Comparison of ENCODE assay signal across 26 cellular contexts in the genomic region with DNA sequence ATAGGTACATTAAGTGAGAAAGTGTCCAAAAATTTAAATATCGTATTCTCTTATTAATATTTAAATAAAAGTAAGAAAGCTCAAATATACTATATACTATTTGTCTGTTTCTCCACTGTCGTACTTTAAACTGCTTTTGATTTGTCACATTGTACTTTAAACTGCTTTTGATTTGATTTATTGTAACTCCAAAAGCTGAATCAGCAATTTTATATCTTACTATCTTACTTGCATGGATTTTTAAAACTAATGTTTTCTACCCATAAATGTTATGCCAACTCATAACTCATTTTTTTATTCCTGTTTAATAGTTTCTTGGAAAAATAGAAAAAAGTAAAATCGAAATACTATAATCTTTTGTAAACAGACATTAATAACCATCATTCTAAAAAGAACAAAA.
"Had no signal": no experiment of that assay in that cellular context is flagged by ENCODE, and none has a peak within 500 bp of the region (broad histone marks: within the 10 kb centered on the region; RNA-seq: fewer than 3 reads in every experiment).

No MANE protein-coding gene starts in this region.

- H3K27ac ChIP-seq: left ventricle myocardium inferior, neural progenitor cell, neutrophil, right atrium auricular region, skin epidermis, stomach, suprapubic skin, thoracic aorta, tibial artery, upper lobe of right lung had no signal

- H3K36me3 ChIP-seq: left ventricle myocardium inferior, neural progenitor cell, neutrophil, right atrium auricular region, stomach, suprapubic skin, thoracic aorta, tibial artery, upper lobe of right lung had no signal

- ATAC-seq: natural killer cell; sciatic nerve; stimulated activated naive B cell treated with anti-CD40 and anti-IgM and Interleukin-4, amounts not matched to agents 10 μg/mL and 1 μg/mL and 100 μg/mL, for 72 hours; stimulated activated naive CD8-positive, alpha-beta T cell treated with anti-CD3 and anti-CD28 coated beads, Interleukin-15, Interleukin-2, amounts not matched to agents 100 U/mL and 50 U/mL, for 24 hours; upper lobe of right lung had no signal

- H3K4me1 ChIP-seq: left ventricle myocardium inferior, neural progenitor cell, right atrium auricular region, stomach, suprapubic skin, tibial artery, upper lobe of right lung had no signal

- H3K4me2 ChIP-seq: neural progenitor cell had no signal

- H3K9ac ChIP-seq: neural progenitor cell had no signal

- H3K27me3 ChIP-seq: neural progenitor cell, neutrophil, right atrium auricular region, stomach, suprapubic skin, upper lobe of right lung had no signal

- DNase-seq: hippocampal formation; left ventricle myocardium inferior; mesendoderm; naive B cell; natural killer cell; nephron progenitor cell; occipital lobe; stimulated activated CD4-positive, alpha-beta T cell treated with anti-CD3 and anti-CD28 coated beads, Interleukin-12 subunit alpha, Interleukin-12 subunit beta, amount 100 ng/mL, for 4 hours; stimulated activated CD4-positive, alpha-beta T cell treated with anti-CD3 and anti-CD28 coated beads, Interleukin-15, amount 100 ng/mL, for 24 hours; stimulated activated CD4-positive, alpha-beta T cell treated with anti-CD3 and anti-CD28 coated beads, Interleukin-2, amount 100 ng/mL, for 24 hours; stimulated activated CD4-positive, alpha-beta T cell treated with anti-CD3 and anti-CD28 coated beads, Interleukin-4, amount 100 ng/mL, for 1 hour; stimulated activated naive B cell treated with anti-CD40 and anti-IgM and Interleukin-4, amounts not matched to agents 10 μg/mL and 1 μg/mL and 100 μg/mL, for 72 hours; stimulated activated naive CD8-positive, alpha-beta T cell treated with anti-CD3 and anti-CD28 coated beads, Interleukin-15, Interleukin-2, amounts not matched to agents 100 U/mL and 50 U/mL, for 24 hours; stomach; tibial artery; trophoblast cell; upper lobe of right lung had no signal

- H3K4me3 ChIP-seq: left ventricle myocardium inferior, lung, neural progenitor cell, right atrium auricular region, skin epidermis, stomach, suprapubic skin, thoracic aorta, tibial artery, upper lobe of right lung had no signal

- H2AFZ ChIP-seq: neural progenitor cell had no signal

- H3K9me3 ChIP-seq: suprapubic skin, thoracic aorta, upper lobe of right lung had no signal

- FAIRE-seq: urothelium cell line had no signal
